14 cellular contexts compared by ENCODE assay signal in genomic region chr1:226719596-226720386, GRCh38. TPM values are rescaled to one million over a fixed set of nuclear protein-coding genes. Genes with fewer than 3 reads are reported as not detected.
DNase-seq lines count a peak whose midpoint lies in the region; ATAC-seq, FAIRE-seq and TF ChIP-seq lines count a peak whose summit lies in the region.
"Had no signal": no experiment of that assay in that cellular context is flagged by ENCODE, and none has a peak within 500 bp of the region (broad histone marks: within the 10 kb centered on the region; RNA-seq: fewer than 3 reads in every experiment).

No MANE protein-coding gene starts in this region.

- no peaks in the 10 kb centered on the region for H3K9me3 Mint-ChIP-seq in activated CD4-positive, alpha-beta T cell treated with anti-CD3 and anti-CD28 coated beads, Interleukin-2, amount 10 ng/mL, durations not matched to agents 24 days and 14 days
- no peaks in the 10 kb centered on the region for H3K9me3 Mint-ChIP-seq in T-cell
- no peaks in the 10 kb centered on the region for H3K9me3 Mint-ChIP-seq in stimulated activated naive B cell treated with anti-CD40 and anti-IgM and Interleukin-4, amounts not matched to agents 10 μg/mL and 1 μg/mL and 100 μg/mL, for 72 hours

- no peak overlapping the region for H3K4ac ChIP-seq in H1 (replicated peaks; ENCODE audit: insufficient read length, low read depth, low read length)

- no peak for FAIRE-seq in H1 (lab: Jason Lieb, UNC)
- FAIRE-seq: endometrium had no signal

- no peak overlapping the region for H3K4me3 ChIP-seq in H1 (ENCODE audit: extremely low read depth in 1 of 4, insufficient read depth in 2 of 4, low read depth in 3 of 4, low read length in 4 of 4)
- H3K4me3 ChIP-seq: skin epidermis had no signal

- H2BK5ac ChIP-seq in H1 (ENCODE audit: low read depth, low read length) = no peak overlapping the region

- H2AK5ac ChIP-seq in H1 (ENCODE audit: low read depth, low read length) = no peak overlapping the region

- no peak overlapping the region for H3K4me2 ChIP-seq in H1 (ENCODE audit: insufficient read depth in 1 of 2, low read depth in 2 of 2, low read length in 2 of 2)

- no peak for TF ChIP-seq RAD21 in H1 (IDR thresholded peaks at IDR 0.05 in 1 of 2, conservative IDR thresholded peaks at IDR 0.05 in 1 of 2; ENCODE audit: low read depth in 2 of 2, low read length in 2 of 2)

- no peak for TF ChIP-seq EP300 in H1 (IDR thresholded peaks at IDR 0.05; ENCODE audit: borderline replicate concordance in 1 of 2, low read depth in 2 of 2, low read length in 2 of 2)

- H3K14ac ChIP-seq in H1 (ENCODE audit: insufficient read length) = no peak overlapping the region

- no peak overlapping the region for H3K9ac ChIP-seq in H1 (replicated peaks in 1 of 4; ENCODE audit: extremely low read depth in 1 of 4, low read depth in 3 of 4, low read length in 3 of 4)

- H2BK120ac ChIP-seq in H1 (replicated peaks; ENCODE audit: low read depth, low read length) = no peak overlapping the region

- no peak overlapping the region for H3K4me3 Mint-ChIP-seq in activated CD4-positive, alpha-beta T cell treated with anti-CD3 and anti-CD28 coated beads, Interleukin-2, amount 10 ng/mL, durations not matched to agents 24 days and 14 days
- peak overlapping the region; percentile 18 to 85 (median 25) for H3K4me3 Mint-ChIP-seq in T-cell
- H3K4me3 Mint-ChIP-seq in stimulated activated naive B cell treated with anti-CD40 and anti-IgM and Interleukin-4, amounts not matched to agents 10 μg/mL and 1 μg/mL and 100 μg/mL, for 72 hours = peak overlapping the region in 1 of 2 donors; percentile 15

- no peak overlapping the region for H2AFZ ChIP-seq in H1 (ENCODE audit: low read length)

- H2BK20ac ChIP-seq in H1 (ENCODE audit: low read length) = 0 out of 2 replicates have a peak overlapping the region, but pooled peaks have one; percentile 72

- POLR2A ChIA-PET in T-cell (lab: Charles Lee) (interaction anchor here in 1 of 2 donors (0.6 to 0.7 kb wide), 2 partner anchors 10 to 18 kb away, joined by 3 read pairs; no protein-coding TSS in a partner anchor), H1 (lab: Charles Lee; ENCODE audit: partially characterized antibody) (no interaction called here)

- peaks cover 53% of the 10 kb centered on the region for H3K36me3 Mint-ChIP-seq in activated CD4-positive, alpha-beta T cell treated with anti-CD3 and anti-CD28 coated beads, Interleukin-2, amount 10 ng/mL, durations not matched to agents 24 days and 14 days (ENCODE audit: low read depth)
- H3K36me3 Mint-ChIP-seq in T-cell = peaks cover 31% of the 10 kb centered on the region
- peaks cover 36 to 56% of the 10 kb centered on the region in 2 donors for H3K36me3 Mint-ChIP-seq in stimulated activated naive B cell treated with anti-CD40 and anti-IgM and Interleukin-4, amounts not matched to agents 10 μg/mL and 1 μg/mL and 100 μg/mL, for 72 hours

- H3K56ac ChIP-seq in H1 (replicated peaks; ENCODE audit: insufficient read length, low read depth, low read length) = no peak overlapping the region

- no peaks in the 10 kb centered on the region; a peak in 1 of 7 replicates for H3K27me3 ChIP-seq in H1 (replicated peaks in 1 of 4; ENCODE audit: control insufficient read depth in 3 of 4, extremely low read depth in 1 of 4, insufficient read depth in 3 of 4, low read length in 3 of 4)

- no peak overlapping the region for H3K18ac ChIP-seq in H1 (ENCODE audit: extremely low read depth, low read length)

- intact Hi-C loops in activated CD4-positive, alpha-beta T cell treated with anti-CD3 and anti-CD28 coated beads, Interleukin-2, amount 10 ng/mL, durations not matched to agents 24 days and 14 days (cut with micrococcal nuclease) = no loop called here

- H3K23ac ChIP-seq in H1 (ENCODE audit: insufficient read length) = no peak overlapping the region

- H4K5ac ChIP-seq in H1 (ENCODE audit: insufficient read length, low read depth, low read length) = no peak overlapping the region

- H3K27ac ChIP-seq in H1 (ENCODE audit: low read depth, low read length) = no peak overlapping the region

- no peak for DNase-seq in activated CD4-positive, alpha-beta T cell treated with anti-CD3 and anti-CD28 coated beads, Interleukin-2, amount 10 ng/mL, durations not matched to agents 24 days and 14 days
- no peak for DNase-seq in activated CD4-positive, alpha-beta T cell treated with anti-CD3 and anti-CD28 coated beads for 4 hours
- DNase-seq in T-cell (peak in 2 of 34 experiments; percentile 4 to 9), H1 (ENCODE audit: low read depth in 1 of 2, low spot score in 2 of 2) (no peak), cortex of kidney (lab: John Stamatoyannopoulos, UW) (no peak), germinal center (ENCODE audit: low spot score) (no peak)
- DNase-seq in stimulated activated naive B cell treated with anti-CD40 and anti-IgM and Interleukin-4, amounts not matched to agents 10 μg/mL and 1 μg/mL and 100 μg/mL, for 72 hours = no peak
- no peak for DNase-seq in stimulated activated CD4-positive, alpha-beta T cell treated with anti-CD3 and anti-CD28 coated beads, Interleukin-4, amount 100 ng/mL, for 24 hours
- DNase-seq: left ventricle myocardium superior, NCI-H2081 treated with DMSO at 0.1 percent for 48 hours, occipital lobe, T-helper 2 cell had no signal

- no peak overlapping the region for H2BK12ac ChIP-seq in H1 (ENCODE audit: low read depth, low read length)

- no peaks in the 10 kb centered on the region for H3K27me3 Mint-ChIP-seq in activated CD4-positive, alpha-beta T cell treated with anti-CD3 and anti-CD28 coated beads, Interleukin-2, amount 10 ng/mL, durations not matched to agents 24 days and 14 days
- no peaks in the 10 kb centered on the region for H3K27me3 Mint-ChIP-seq in T-cell
- no peaks in the 10 kb centered on the region for H3K27me3 Mint-ChIP-seq in stimulated activated naive B cell treated with anti-CD40 and anti-IgM and Interleukin-4, amounts not matched to agents 10 μg/mL and 1 μg/mL and 100 μg/mL, for 72 hours

- H3K4me1 Mint-ChIP-seq in activated CD4-positive, alpha-beta T cell treated with anti-CD3 and anti-CD28 coated beads, Interleukin-2, amount 10 ng/mL, durations not matched to agents 24 days and 14 days = peaks cover 54% of the 10 kb centered on the region
- peaks cover 91 to 97% (median 93%) of the 10 kb centered on the region in 3 donors for H3K4me1 Mint-ChIP-seq in T-cell
- H3K4me1 Mint-ChIP-seq in stimulated activated naive B cell treated with anti-CD40 and anti-IgM and Interleukin-4, amounts not matched to agents 10 μg/mL and 1 μg/mL and 100 μg/mL, for 72 hours = peaks cover 51 to 76% of the 10 kb centered on the region in 2 donors

- peak overlapping the region; percentile 45 for H4K8ac ChIP-seq in H1 (ENCODE audit: extremely low read depth, insufficient read depth, low read length)

- no peak overlapping the region for H2BK15ac ChIP-seq in H1 (ENCODE audit: low read length)

- 78% methylated on average over 11 of the region's 11 CpGs; no CpG with 5 or more reads in 1 of the 2 experiments for WGBS in H1 (ENCODE audit: extremely low coverage in 1 of 2, insufficient coverage in 1 of 2, insufficient read length in 1 of 2, insufficient replicate concordance in 2 of 2, low coverage in 1 of 2, low lambda C conversion rate in 2 of 2, missing lambda C conversion rate in 1 of 2), 2 experiments

- peak in 1 of 4 experiments; percentile 15 for ATAC-seq in T-cell (replicated peaks in 1 of 4)
- ATAC-seq in stimulated activated naive B cell treated with anti-CD40 and anti-IgM and Interleukin-4, amounts not matched to agents 10 μg/mL and 1 μg/mL and 100 μg/mL, for 72 hours (replicated peaks) = no peak
- ATAC-seq: left ventricle myocardium superior had no signal

- peak overlapping the region; percentile 34 for H4K91ac ChIP-seq in H1 (replicated peaks; ENCODE audit: insufficient read length, low read length)

- TF ChIP-seq CTCF in H1 (IDR thresholded peaks at IDR 0.05; ENCODE audit: control extremely low read depth in 1 of 3, insufficient read depth in 1 of 3, low read depth in 1 of 3, low read length in 3 of 3) = no peak

- H4K20me1 ChIP-seq in H1 (replicated peaks in 1 of 2; ENCODE audit: control insufficient read depth in 1 of 2, insufficient read depth in 2 of 2, low read length in 2 of 2) = no peaks in the 10 kb centered on the region

- H3K23me2 ChIP-seq in H1 (ENCODE audit: low read depth, low read length) = no peaks in the 10 kb centered on the region; the same call in none of the 2 replicates

- peak overlapping the region; percentile 57 for H3K27ac Mint-ChIP-seq in activated CD4-positive, alpha-beta T cell treated with anti-CD3 and anti-CD28 coated beads, Interleukin-2, amount 10 ng/mL, durations not matched to agents 24 days and 14 days
- H3K27ac Mint-ChIP-seq in T-cell = peak overlapping the region; percentile 74 to 89
- H3K27ac Mint-ChIP-seq in stimulated activated naive B cell treated with anti-CD40 and anti-IgM and Interleukin-4, amounts not matched to agents 10 μg/mL and 1 μg/mL and 100 μg/mL, for 72 hours = peak overlapping the region; percentile 88

- H3K79me1 ChIP-seq in H1 (ENCODE audit: low read depth, low read length) = no peaks in the 10 kb centered on the region

- no peaks in the 10 kb centered on the region for H3K9me3 ChIP-seq in H1 (ENCODE audit: insufficient read depth in 2 of 2, low read depth in 1 of 2, low read length in 1 of 2)

- CTCF ChIA-PET in T-cell (lab: Charles Lee) (interaction anchor here in 1 of 2 donors (1.4 kb wide), 1 partner anchor 32 kb away, joined by 3 read pairs; no protein-coding TSS in a partner anchor), H1 (lab: Charles Lee; ENCODE audit: partially characterized antibody) (interaction anchor here (1.1 to 3.0 kb wide), 4 partner anchors 9 to 71 kb away, joined by 3 to 11 read pairs (median 3); no protein-coding TSS in a partner anchor)

- H3K79me2 ChIP-seq in H1 (ENCODE audit: control insufficient read depth in 1 of 2, insufficient read depth in 2 of 2, low read length in 2 of 2) = no peaks in the 10 kb centered on the region

- no peaks in the 10 kb centered on the region for H3K36me3 ChIP-seq in H1 (ENCODE audit: control insufficient read depth in 2 of 4, insufficient read depth in 4 of 4, low read length in 3 of 4)

- H3K4me1 ChIP-seq in H1 (replicated peaks in 1 of 4; ENCODE audit: control insufficient read depth in 3 of 4, insufficient read depth in 4 of 4, low read length in 3 of 4) = peaks cover 14 to 21% (median 18%) of the 10 kb centered on the region in 4 experiments

- TF ChIP-seq POLR2A in H1 (IDR thresholded peaks at IDR 0.05; ENCODE audit: control extremely low read depth in 1 of 2, low read depth in 2 of 2, low read length in 2 of 2) = no peak

RNA-seq across cellular contexts. Expression of gene ITPKB, which starts 19.3 kb away (rescaled TPM):
- total RNA-seq in activated CD4-positive, alpha-beta T cell treated with anti-CD3 and anti-CD28 coated beads, Interleukin-2, amount 10 ng/mL, durations not matched to agents 24 days and 14 days = 29.3 and 31.2 TPM in 2 replicates
- 100 to 1,000 TPM; 153 to 351 (median 179) TPM for total RNA-seq in T-cell
- 4.2 and 4.8 TPM in 2 replicates for total RNA-seq in H1 (2021; fragmentation: NEBNext Ultra II Directional; extraction: Animal tissue kit (Norgen Biotek cat#: 25700))
- polyA plus RNA-seq in H1 (2011; rRNA removed) = 1.7 and 2.0 TPM in 2 replicates
- 1.9 TPM for polyA plus RNA-seq in H1 (2011; cell fraction: cytosol; rRNA removed)
- polyA plus RNA-seq in H1 (2011; cell fraction: nucleus; rRNA removed) = 3.6 TPM
- polyA plus RNA-seq in H1 (2012, experiment 1 of 2) = 3.0 to 3.4 TPM (median 3.2 TPM) in 4 replicates
- polyA plus RNA-seq in H1 (2012, experiment 2 of 2) = 3.4 TPM
- 2.3 TPM for polyA plus RNA-seq in H1 (2013, experiment 1 of 2)
- 2.4 TPM for polyA plus RNA-seq in H1 (2013, experiment 2 of 2)
- polyA minus RNA-seq in H1 (2011; rRNA and poly(A)+ RNA removed) = 3.7 and 4.3 TPM in 2 replicates
- polyA minus RNA-seq in H1 (2011; cell fraction: cytosol; rRNA and poly(A)+ RNA removed) = 4.2 TPM
- 6.3 TPM for polyA minus RNA-seq in H1 (2011; cell fraction: nucleus; rRNA and poly(A)+ RNA removed)
